Comparison of ENCODE assay signal across 8 cellular contexts in genomic region chr17:80455784-80456183, GRCh38. TPM values are rescaled to one million over a fixed set of nuclear protein-coding genes. Genes with fewer than 3 reads are reported as not detected.
DNase-seq lines count a peak whose midpoint lies in the region; ATAC-seq and TF ChIP-seq lines count a peak whose summit lies in the region.

No MANE protein-coding gene starts in this region.

- H3K9me2 ChIP-seq in MM.1S (replicated peaks; ENCODE audit: insufficient read depth, low read length): no peaks in the 10 kb centered on the region
- H3K9me2 ChIP-seq in neural cell (ENCODE audit: insufficient read depth, low read length): no peaks in the 10 kb centered on the region

- no peak for DNase-seq in CD4-positive, alpha-beta T cell
- DNase-seq in MM.1S (no peak), mammary epithelial cell (no peak), NCI-H128 (lab: John Stamatoyannopoulos, UW; ENCODE audit: unreplicated experiment) (no peak), KG1 (lab: John Stamatoyannopoulos, UW) (no peak), dermis blood vessel endothelial cell (no peak), WERI-Rb-1 (no peak)

- POLR2A ChIA-PET in CD4-positive, alpha-beta T cell (lab: Charles Lee): interaction anchor here (1.2 to 2.0 kb wide), 6 partner anchors 9 to 1096 kb away, joined by 3 to 13 read pairs (median 4); partner anchors contain the start of gene FAAP100

- no peak overlapping the region for H3K27ac ChIP-seq in CD4-positive, alpha-beta T cell (ENCODE audit: low read depth, low read length)
- H3K27ac ChIP-seq in MM.1S (ENCODE audit: low read length) (no peak overlapping the region), mammary epithelial cell (ENCODE audit: insufficient read depth, low read depth, low read length) (peak overlapping the region; percentile 85), neural cell (ENCODE audit: low read length) (no peak overlapping the region), WERI-Rb-1 (no peak overlapping the region; the same call in 1 of the 2 replicates)

- peaks cover 3% of the 10 kb centered on the region for H3K36me3 Mint-ChIP-seq in CD4-positive, alpha-beta T cell (ENCODE audit: low read depth)

- WGBS in mammary epithelial cell (ENCODE audit: low coverage, missing lambda C conversion rate): 3% methylated on average over 3 of the region's 4 CpGs

- H3K4me3 ChIP-seq in MM.1S (ENCODE audit: low read length) (no peak overlapping the region), mammary epithelial cell (replicated peaks in 1 of 3; ENCODE audit: insufficient read depth in 1 of 3, low read depth in 2 of 3, low read length in 3 of 3) (peak overlapping the region; percentile 71 to 79 (median 73)), neural cell (ENCODE audit: low read length) (peak overlapping the region; percentile 89), WERI-Rb-1 (ENCODE audit: low read depth, low read length) (no peak overlapping the region)

- no peak for TF ChIP-seq EP300 in neural cell (conservative IDR thresholded peaks at IDR 0.05; ENCODE audit: poor library complexity, severe bottlenecking)

- no peak for TF ChIP-seq RAD21 in neural cell (conservative IDR thresholded peaks at IDR 0.05)

- intact Hi-C loops in CD4-positive, alpha-beta T cell (cut with DNase I, micrococcal nuclease): loop anchor here in 1 of 2 experiments (1.0 to 10.0 kb wide), 6 partner anchors 41 to 1059 kb away; partner anchors contain the start of genes ACTG1, BAIAP2, EIF4A3 and ENDOV
- intact Hi-C loops in mammary epithelial cell (cut with micrococcal nuclease): no loop called here

- ATAC-seq in CD4-positive, alpha-beta T cell (ENCODE audit: poor library complexity): no peak

- H3K79me2 ChIP-seq in MM.1S (ENCODE audit: low read length) (no peaks in the 10 kb centered on the region), mammary epithelial cell (ENCODE audit: insufficient read depth, low read length) (no peaks in the 10 kb centered on the region), neural cell (replicated peaks; ENCODE audit: insufficient read depth, low read length) (no peaks in the 10 kb centered on the region)

- no peak for TF ChIP-seq CTCF in CD4-positive, alpha-beta T cell (IDR thresholded peaks at IDR 0.05)
- TF ChIP-seq CTCF in MM.1S (IDR thresholded peaks at IDR 0.05; ENCODE audit: low read length) (no peak), mammary epithelial cell (conservative IDR thresholded peaks at IDR 0.05 in 1 of 2, IDR thresholded peaks at IDR 0.05 in 1 of 2; ENCODE audit: extremely low read depth in 1 of 2, insufficient read depth in 1 of 2, low read depth in 1 of 2, low read length in 2 of 2) (no peak), neural cell (IDR thresholded peaks at IDR 0.05; ENCODE audit: poor library complexity, severe bottlenecking) (no peak), WERI-Rb-1 (IDR thresholded peaks at IDR 0.05; ENCODE audit: low read depth, low read length) (no peak)

- H3K9me3 ChIP-seq in CD4-positive, alpha-beta T cell (ENCODE audit: control insufficient read depth, low read length): no peaks in the 10 kb centered on the region
- no peaks in the 10 kb centered on the region for H3K9me3 ChIP-seq in MM.1S (replicated peaks; ENCODE audit: insufficient read depth, low read length)
- no peaks in the 10 kb centered on the region for H3K9me3 ChIP-seq in mammary epithelial cell (replicated peaks; ENCODE audit: insufficient read depth, low read length)
- H3K9me3 ChIP-seq in neural cell (ENCODE audit: low read length): no peaks in the 10 kb centered on the region
- H3K9me3 ChIP-seq in WERI-Rb-1 (ENCODE audit: severe bottlenecking): no peaks in the 10 kb centered on the region

- H3K27me3 Mint-ChIP-seq in CD4-positive, alpha-beta T cell: peaks cover 32% of the 10 kb centered on the region

- H3K9me3 Mint-ChIP-seq in CD4-positive, alpha-beta T cell: no peaks in the 10 kb centered on the region

- in situ Hi-C loops in mammary epithelial cell (cut with MboI; ENCODE audit: low sequenced_read_pairs in 2 of 2): no loop called here

- H2AFZ ChIP-seq in MM.1S (ENCODE audit: low read length) (no peak overlapping the region), mammary epithelial cell (ENCODE audit: low read depth, low read length) (no peak overlapping the region), neural cell (ENCODE audit: low read depth, low read length) (no peak overlapping the region)

- no TSS peak for BruUV-seq in mammary epithelial cell (replicated peaks; lab: Mats Ljungman, UMichigan)

- H4K20me1 ChIP-seq in MM.1S (ENCODE audit: insufficient read depth, low read length) (no peaks in the 10 kb centered on the region), mammary epithelial cell (ENCODE audit: insufficient read depth, low read length) (no peaks in the 10 kb centered on the region), neural cell (ENCODE audit: insufficient read depth) (no peaks in the 10 kb centered on the region)

- H3K36me3 ChIP-seq in MM.1S (replicated peaks; ENCODE audit: insufficient read depth, low read length) (no peaks in the 10 kb centered on the region), mammary epithelial cell (ENCODE audit: insufficient read depth, low read length) (no peaks in the 10 kb centered on the region), neural cell (ENCODE audit: insufficient read depth, low read length) (no peaks in the 10 kb centered on the region), WERI-Rb-1 (no peaks in the 10 kb centered on the region)

- H3K4me1 Mint-ChIP-seq in CD4-positive, alpha-beta T cell (ENCODE audit: low read depth): peaks cover 15% of the 10 kb centered on the region

- H3K9ac ChIP-seq in MM.1S (ENCODE audit: low read length) (no peak overlapping the region), mammary epithelial cell (ENCODE audit: insufficient read depth, low read length) (peak overlapping the region; percentile 88), neural cell (ENCODE audit: low read length) (peak overlapping the region; percentile 94)

- H3K27ac Mint-ChIP-seq in CD4-positive, alpha-beta T cell: peak overlapping the region; percentile 94

- H3K4me2 ChIP-seq in MM.1S (ENCODE audit: low read depth, low read length): peak overlapping the region; percentile 99; the same call in 1 of the 2 replicates
- H3K4me2 ChIP-seq in mammary epithelial cell (ENCODE audit: insufficient read depth, low read depth, low read length): peak overlapping the region; percentile 97
- H3K4me2 ChIP-seq in neural cell (ENCODE audit: low read length): no peak overlapping the region

- H3F3A ChIP-seq in MM.1S (ENCODE audit: insufficient read depth, low read length) (peaks cover 9% of the 10 kb centered on the region; the same call in 1 of the 2 replicates), neural cell (ENCODE audit: insufficient read depth, low read length, poor library complexity, severe bottlenecking) (no peaks in the 10 kb centered on the region)

- dilution Hi-C loops in mammary epithelial cell (cut with HindIII; ENCODE audit: low sequenced_read_pairs): no loop called here

- H3K4me3 Mint-ChIP-seq in CD4-positive, alpha-beta T cell: peak overlapping the region; percentile 90

- CTCF ChIA-PET in CD4-positive, alpha-beta T cell (lab: Charles Lee): interaction anchor here (1.2 to 2.0 kb wide), 2 partner anchors 29 to 646 kb away, joined by 6 to 7 read pairs; no protein-coding TSS in a partner anchor
- CTCF ChIA-PET in mammary epithelial cell (lab: Charles Lee; ENCODE audit: low non-redundant PET): no interaction called here

- H3K4me1 ChIP-seq in MM.1S (ENCODE audit: low read length) (peaks cover 16% of the 10 kb centered on the region), mammary epithelial cell (ENCODE audit: insufficient read depth, low read length) (peaks cover 20% of the 10 kb centered on the region)

- no peaks in the 10 kb centered on the region for H3K27me3 ChIP-seq in CD4-positive, alpha-beta T cell (ENCODE audit: control insufficient read depth, insufficient read depth, low read length)
- H3K27me3 ChIP-seq in MM.1S (replicated peaks; ENCODE audit: insufficient read depth, low read length) (peaks cover 80% of the 10 kb centered on the region), mammary epithelial cell (ENCODE audit: insufficient read depth, low read length) (no peaks in the 10 kb centered on the region), neural cell (ENCODE audit: insufficient read depth, low read depth, low read length) (no peaks in the 10 kb centered on the region), WERI-Rb-1 (ENCODE audit: insufficient read depth, low read depth, severe bottlenecking) (no peaks in the 10 kb centered on the region)

TF ChIP-seq in neural cell, 6 proteins besides CTCF, POLR2A, EP300 and RAD21 (continues in another document):
- TF ChIP-seq POLR2AphosphoS5 (IDR thresholded peaks at IDR 0.05) (no peak), SMC3 (conservative IDR thresholded peaks at IDR 0.05; ENCODE audit: poor library complexity) (no peak)

RNA-seq across cellular contexts. Expression of gene NPTX1, which starts 20.6 kb away (rescaled TPM):
- under 1 TPM; 0.25 to 0.58 TPM for total RNA-seq in CD4-positive, alpha-beta T cell
- total RNA-seq in mammary epithelial cell (under 1 TPM; 0.17 to 0.21 TPM), dermis blood vessel endothelial cell (under 0.01 and 0.23 TPM in 2 replicates)
- polyA plus RNA-seq in mammary epithelial cell (0.14 TPM), neural cell (0.22 and 0.56 TPM in 2 replicates)
- polyA minus RNA-seq in mammary epithelial cell (not detected), neural cell (0.97 and 1.2 TPM in 2 replicates)

RNA-seq across cellular contexts. Expression of gene ENDOV, which starts 40.8 kb away (rescaled TPM):
- 10 to 100 TPM; 10.1 to 12.0 TPM for total RNA-seq in CD4-positive, alpha-beta T cell
- total RNA-seq in mammary epithelial cell (10 to 100 TPM; 19.5 to 22.6 TPM), dermis blood vessel endothelial cell (19.5 and 27.6 TPM in 2 replicates)
- polyA plus RNA-seq in mammary epithelial cell (14.4 TPM), neural cell (31.2 and 40.6 TPM in 2 replicates)
- polyA minus RNA-seq in mammary epithelial cell (16.7 TPM), neural cell (25.8 and 33.1 TPM in 2 replicates)

Comparison
In these comparisons a context has a peak if more than half of its experiments do, and no peak if none do; other contexts are left out.
1. H3K4me3 ChIP-seq: peak in mammary epithelial cell (3 of 3) and neural cell (single experiment); none in MM.1S (single experiment) and WERI-Rb-1 (single experiment).